7 cellular contexts compared by ENCODE assay signal in genomic region chr17:3754458-3755334, GRCh38. TPM values are rescaled to one million over a fixed set of nuclear protein-coding genes. Genes with fewer than 3 reads are reported as not detected.
DNase-seq lines count a peak whose midpoint lies in the region; ATAC-seq, FAIRE-seq and TF ChIP-seq lines count a peak whose summit lies in the region.

No MANE protein-coding gene starts in this region.

- H3K4me3 ChIP-seq in K562, result peak overlapping the region; percentile 50
- H3K4me3 ChIP-seq in lower lobe of right lung, result peak overlapping the region; percentile 53

- 17% methylated on average over 16 of the region's 56 CpGs for WGBS in K562 (ENCODE audit: insufficient coverage, low coverage, missing lambda C conversion rate)

- CTCF ChIA-PET in K562 (lab: Yijun Ruan, JAX; ENCODE audit: low intra/inter-chr PET ratio), result no interaction called here

- no peaks in the 10 kb centered on the region for H3K79me2 ChIP-seq in K562 (ENCODE audit: control insufficient read depth, insufficient read depth, low read length)

- H4K20me1 ChIP-seq in K562 (replicated peaks; ENCODE audit: control insufficient read depth, insufficient read depth, low read length), result no peaks in the 10 kb centered on the region

- H3K4me1 ChIP-seq in K562 (replicated peaks in 1 of 2; ENCODE audit: control insufficient read depth in 2 of 2, insufficient read depth in 2 of 2, low read length in 2 of 2), result peaks cover 4 to 25% of the 10 kb centered on the region in 2 experiments; a peak in 4 of 5 replicates
- H3K4me1 ChIP-seq in lower lobe of right lung, result no peaks in the 10 kb centered on the region

- peak; percentile 64 for TF ChIP-seq POLR2A in K562 (conservative IDR thresholded peaks at IDR 0.05)

- H3K4me2 ChIP-seq in K562 (ENCODE audit: insufficient read depth, low read length), result peak overlapping the region; percentile 76; the same call in 1 of the 2 replicates

- peak; percentile 17; the same call in 2 of the 3 replicates for ATAC-seq in SK-N-SH treated with all-trans-retinoic acid at 6 μM for 48 hours
- peak; percentile 95 for ATAC-seq in K562
- peak; percentile 97 for ATAC-seq in lower lobe of right lung
- no peak for ATAC-seq in HG03432 (IDR thresholded peaks at IDR 0.05; ENCODE audit: unreplicated experiment)

- peak; percentile 88 for DNase-seq in HPDE6-E6E7 (ENCODE audit: extremely low spot score)
- DNase-seq in K562 (ENCODE audit: extremely low read depth in 1 of 4, low spot score in 3 of 4), result peak; percentile 82 to 94 (median 93)
- peak; percentile 93 for DNase-seq in lower lobe of right lung
- peak; percentile 43 to 53 for DNase-seq in stimulated activated CD8-positive, alpha-beta memory T cell treated with anti-CD3 and anti-CD28 coated beads, Interleukin-2, amount 100 ng/mL, for 48 hours (ENCODE audit: low read depth in 2 of 2)
- no peak for DNase-seq in EL

- no peaks in the 10 kb centered on the region for H3K36me3 ChIP-seq in K562 (ENCODE audit: control insufficient read depth, insufficient read depth, low read length)
- H3K36me3 ChIP-seq in lower lobe of right lung, result no peaks in the 10 kb centered on the region

- H3K9me3 ChIP-seq in K562 (replicated peaks; ENCODE audit: control insufficient read depth, insufficient read depth, low read depth, low read length) (no peaks in the 10 kb centered on the region), lower lobe of right lung (no peaks in the 10 kb centered on the region)

- POLR2A ChIA-PET in K562 (lab: Yijun Ruan, JAX), result no interaction called here

- peak overlapping the region; percentile 91 for H2AFZ ChIP-seq in K562 (ENCODE audit: low read depth, low read length)

- intact Hi-C loops in K562 (cut with micrococcal nuclease) (no loop called here), lower lobe of right lung (cut with DNase I) (no loop called here)

- H3K9me1 ChIP-seq in K562 (ENCODE audit: control insufficient read depth, insufficient read depth, low read length), result peaks cover 2% of the 10 kb centered on the region

- no peak for TF ChIP-seq EP300 in K562 (IDR thresholded peaks at IDR 0.05; ENCODE audit: low read length)

- H3K27me3 ChIP-seq in K562 (ENCODE audit: control insufficient read depth in 2 of 2, insufficient read depth in 2 of 2, low read length in 2 of 2) (peaks cover 0 to 16% of the 10 kb centered on the region in 2 experiments; a peak in 3 of 5 replicates), lower lobe of right lung (ENCODE audit: low read depth) (no peaks in the 10 kb centered on the region)

- H3K27ac ChIP-seq in K562 (ENCODE audit: extremely low read depth, low read depth, low read length) (peak overlapping the region; percentile 44), lower lobe of right lung (peak overlapping the region; percentile 75)

- TF ChIP-seq RAD21 in K562 (CRISPR knock-in tag; conservative IDR thresholded peaks at IDR 0.05 in 1 of 2, IDR thresholded peaks at IDR 0.05 in 1 of 2), result no peak

- TF ChIP-seq CTCF in K562 (IDR thresholded peaks at IDR 0.05 in 2 of 3, conservative IDR thresholded peaks at IDR 0.05 in 1 of 3; ENCODE audit: insufficient read depth in 2 of 3, low read depth in 1 of 3, low read length in 3 of 3) (no peak), lower lobe of right lung (IDR thresholded peaks at IDR 0.05) (no peak)

- in situ Hi-C loops in K562 (cut with MboI), result no loop called here

- no TSS peak for BruUV-seq in K562 (replicated peaks; lab: Mats Ljungman, UMichigan)

- no peak for FAIRE-seq in K562 (lab: Jason Lieb, UNC)

- peak overlapping the region; percentile 53 to 90 for H3K9ac ChIP-seq in K562 (ENCODE audit: insufficient read depth in 1 of 2, low read depth in 2 of 2, low read length in 2 of 2)

TF ChIP-seq in SK-N-SH treated with all-trans-retinoic acid at 6 μM for 48 hours, 23 proteins besides CTCF, POLR2A, EP300 and RAD21 (continues in another document):
- no peak for TF ChIP-seq ZNF565 (CRISPR knock-in tag; conservative IDR thresholded peaks at IDR 0.05; ENCODE audit: low read depth)
- no peak for TF ChIP-seq ESRRG (CRISPR knock-in tag; IDR thresholded peaks at IDR 0.05)
- no peak for TF ChIP-seq ARNTL (CRISPR knock-in tag; IDR thresholded peaks at IDR 0.05; ENCODE audit: borderline replicate concordance, low read depth)

TF ChIP-seq in K562, 482 proteins besides CTCF, POLR2A, EP300 and RAD21 (continues in another document):
- no peak for TF ChIP-seq ZNF280B (CRISPR knock-in tag; IDR thresholded peaks at IDR 0.05)
- TF ChIP-seq MXD1 (CRISPR knock-in tag; IDR thresholded peaks at IDR 0.05; ENCODE audit: borderline replicate concordance, poor library complexity, severe bottlenecking), result no peak

RNA-seq across cellular contexts. Expression of gene HASPIN, which starts 31.0 kb away (rescaled TPM):
- total RNA-seq in K562 (2011; cell fraction: chromatin; rRNA removed; ENCODE audit: low replicate concordance), result 12.9 and 20.9 TPM in 2 replicates
- total RNA-seq in K562 (2011; cell fraction: nucleolus; rRNA removed), result 13.8 and 17.3 TPM in 2 replicates
- total RNA-seq in K562 (2011; cell fraction: nucleoplasm; rRNA removed), result 10.5 and 14.7 TPM in 2 replicates
- total RNA-seq in K562 (2014; rRNA removed), result 12.1 and 14.5 TPM in 2 replicates
- total RNA-seq in K562 (2014; rRNA removed; fragmentation: Illumina TruSeq; extraction: Trizol), result 10.2 and 10.6 TPM in 2 replicates
- total RNA-seq in K562 (2015; rRNA removed; fragmentation: Illumina TruSeq; extraction: Trizol), result 9.9 and 11.0 TPM in 2 replicates
- 12.9 and 13.5 TPM in 2 replicates for total RNA-seq in K562 (2021)
- polyA plus RNA-seq in K562 (2011; rRNA removed), result 5.9 and 9.0 TPM in 2 replicates
- 5.1 and 9.0 TPM in 2 replicates for polyA plus RNA-seq in K562 (2011; cell fraction: cytosol; rRNA removed)
- polyA plus RNA-seq in K562 (2011; cell fraction: nucleus; rRNA removed), result 3.7 and 4.1 TPM in 2 replicates
- polyA plus RNA-seq in K562 (2012), result 6.1 and 6.2 TPM in 2 replicates
- 9.5 and 11.0 TPM in 2 replicates for polyA plus RNA-seq in K562 (2014; fragmentation: Illumina TruSeq; extraction: Trizol)
- polyA plus RNA-seq in K562 (2014; fragmentation: Nextera tagmentation; extraction: Ambion mirVana), result under 1 TPM; 0.81 to 0.87 TPM
- 7.1 and 7.2 TPM in 2 replicates for polyA plus RNA-seq in K562 (2014; rRNA removed)
- polyA minus RNA-seq in K562 (2011; rRNA and poly(A)+ RNA removed), result 13.5 and 16.4 TPM in 2 replicates
- polyA minus RNA-seq in K562 (2011; cell fraction: cytosol; rRNA and poly(A)+ RNA removed), result 9.4 and 11.0 TPM in 2 replicates
- polyA minus RNA-seq in K562 (2011; cell fraction: nucleus; rRNA and poly(A)+ RNA removed), result 5.8 and 9.4 TPM in 2 replicates
- total RNA-seq in lower lobe of right lung, result 0.68 TPM

RNA-seq across cellular contexts. Expression of gene ITGAE, which starts 46.3 kb away (rescaled TPM):
- total RNA-seq in K562 (2011; cell fraction: chromatin; rRNA removed; ENCODE audit: low replicate concordance), result 17.8 and 20.9 TPM in 2 replicates
- 14.1 and 16.8 TPM in 2 replicates for total RNA-seq in K562 (2011; cell fraction: nucleolus; rRNA removed)
- total RNA-seq in K562 (2011; cell fraction: nucleoplasm; rRNA removed), result 18.1 and 21.6 TPM in 2 replicates
- total RNA-seq in K562 (2014; rRNA removed) (14.8 and 24.2 TPM in 2 replicates), K562 (2014; rRNA removed; fragmentation: Illumina TruSeq; extraction: Trizol) (19.8 and 20.1 TPM in 2 replicates), K562 (2015; rRNA removed; fragmentation: Illumina TruSeq; extraction: Trizol) (23.0 and 27.0 TPM in 2 replicates), K562 (2021) (17.0 and 18.5 TPM in 2 replicates), lower lobe of right lung (35.4 TPM)
- polyA plus RNA-seq in K562 (2011; rRNA removed) (45.3 and 49.9 TPM in 2 replicates), K562 (2014; fragmentation: Illumina TruSeq; extraction: Trizol) (18.2 and 19.3 TPM in 2 replicates), K562 (2014; fragmentation: Nextera tagmentation; extraction: Ambion mirVana) (100 to 1,000 TPM; 151 to 160 TPM), K562 (2014; rRNA removed) (27.6 and 33.3 TPM in 2 replicates)
- polyA plus RNA-seq in K562 (2011; cell fraction: cytosol; rRNA removed), result 18.5 and 26.8 TPM in 2 replicates
- polyA plus RNA-seq in K562 (2011; cell fraction: nucleus; rRNA removed), result 19.2 and 31.3 TPM in 2 replicates
- 18.3 and 39.8 TPM in 2 replicates for polyA plus RNA-seq in K562 (2012)
- 6.7 and 9.9 TPM in 2 replicates for polyA minus RNA-seq in K562 (2011; rRNA and poly(A)+ RNA removed)
- 3.2 and 4.3 TPM in 2 replicates for polyA minus RNA-seq in K562 (2011; cell fraction: cytosol; rRNA and poly(A)+ RNA removed)
- 5.3 and 7.1 TPM in 2 replicates for polyA minus RNA-seq in K562 (2011; cell fraction: nucleus; rRNA and poly(A)+ RNA removed)

RNA-seq across cellular contexts. Expression of gene P2RX5, which starts 58.7 kb away (rescaled TPM):
- 3.7 and 10.0 TPM in 2 replicates for total RNA-seq in K562 (2011; cell fraction: chromatin; rRNA removed; ENCODE audit: low replicate concordance)
- total RNA-seq in K562 (2011; cell fraction: nucleolus; rRNA removed), result 4.3 and 7.7 TPM in 2 replicates
- 2.3 and 4.7 TPM in 2 replicates for total RNA-seq in K562 (2011; cell fraction: nucleoplasm; rRNA removed)
- 1.3 and 1.8 TPM in 2 replicates for total RNA-seq in K562 (2014; rRNA removed)
- 0.35 and 1.5 TPM in 2 replicates for total RNA-seq in K562 (2014; rRNA removed; fragmentation: Illumina TruSeq; extraction: Trizol)
- total RNA-seq in K562 (2015; rRNA removed; fragmentation: Illumina TruSeq; extraction: Trizol), result 0.87 and 1.5 TPM in 2 replicates
- total RNA-seq in K562 (2021), result 1.6 and 1.8 TPM in 2 replicates
- polyA plus RNA-seq in K562 (2011; rRNA removed), result 2.7 and 4.0 TPM in 2 replicates
- polyA plus RNA-seq in K562 (2011; cell fraction: cytosol; rRNA removed), result 2.2 and 4.5 TPM in 2 replicates
- 4.0 and 10.8 TPM in 2 replicates for polyA plus RNA-seq in K562 (2011; cell fraction: nucleus; rRNA removed)
- 2.0 and 2.1 TPM in 2 replicates for polyA plus RNA-seq in K562 (2012)
- polyA plus RNA-seq in K562 (2014; fragmentation: Illumina TruSeq; extraction: Trizol), result 1.1 and 1.6 TPM in 2 replicates
- polyA plus RNA-seq in K562 (2014; fragmentation: Nextera tagmentation; extraction: Ambion mirVana), result under 1 TPM; 0.31 to 0.61 TPM
- 0.49 and 1.2 TPM in 2 replicates for polyA plus RNA-seq in K562 (2014; rRNA removed)
- 1.0 and 2.8 TPM in 2 replicates for polyA minus RNA-seq in K562 (2011; rRNA and poly(A)+ RNA removed)
- polyA minus RNA-seq in K562 (2011; cell fraction: cytosol; rRNA and poly(A)+ RNA removed), result 3.1 and 4.7 TPM in 2 replicates
- 1.8 and 3.2 TPM in 2 replicates for polyA minus RNA-seq in K562 (2011; cell fraction: nucleus; rRNA and poly(A)+ RNA removed)
- 2.5 TPM for total RNA-seq in lower lobe of right lung
